ENCODE assay signal across 1 cellular context in the genomic region with DNA sequence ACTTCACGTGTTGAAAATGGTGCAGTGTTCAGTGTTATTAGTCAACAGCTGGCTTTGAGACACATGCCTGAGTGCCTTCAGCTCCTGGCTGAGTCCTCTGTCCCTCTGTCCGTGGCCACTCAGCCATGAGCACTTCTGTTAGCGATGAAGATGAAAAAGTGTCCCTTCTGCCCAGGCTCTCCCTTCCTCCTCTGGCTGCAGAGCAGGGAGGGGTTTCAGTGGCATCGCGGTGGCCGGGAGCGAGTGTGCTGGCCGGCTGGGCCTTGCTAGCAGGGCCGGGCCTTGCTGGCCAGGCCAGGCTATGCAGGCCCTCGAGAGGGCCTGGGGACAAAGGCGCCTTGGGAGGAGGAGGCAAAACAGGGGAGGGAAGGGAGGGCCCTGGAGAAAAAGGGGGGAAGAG.
TF ChIP-seq lines count a peak whose summit lies in the region.

No MANE protein-coding gene starts in this region.

TF ChIP-seq in GM23338, 12 proteins besides CTCF, POLR2A, EP300 and RAD21 (continued from another document):
- TF ChIP-seq ZNF462 (CRISPR knock-in tag; IDR thresholded peaks at IDR 0.05) (no peak), EZH2phosphoT487 (IDR thresholded peaks at IDR 0.05; ENCODE audit: unreplicated experiment) (no peak), POLR2AphosphoS5 (IDR thresholded peaks at IDR 0.05; ENCODE audit: low read depth) (no peak)
- TF ChIP-seq, protein P1, sequence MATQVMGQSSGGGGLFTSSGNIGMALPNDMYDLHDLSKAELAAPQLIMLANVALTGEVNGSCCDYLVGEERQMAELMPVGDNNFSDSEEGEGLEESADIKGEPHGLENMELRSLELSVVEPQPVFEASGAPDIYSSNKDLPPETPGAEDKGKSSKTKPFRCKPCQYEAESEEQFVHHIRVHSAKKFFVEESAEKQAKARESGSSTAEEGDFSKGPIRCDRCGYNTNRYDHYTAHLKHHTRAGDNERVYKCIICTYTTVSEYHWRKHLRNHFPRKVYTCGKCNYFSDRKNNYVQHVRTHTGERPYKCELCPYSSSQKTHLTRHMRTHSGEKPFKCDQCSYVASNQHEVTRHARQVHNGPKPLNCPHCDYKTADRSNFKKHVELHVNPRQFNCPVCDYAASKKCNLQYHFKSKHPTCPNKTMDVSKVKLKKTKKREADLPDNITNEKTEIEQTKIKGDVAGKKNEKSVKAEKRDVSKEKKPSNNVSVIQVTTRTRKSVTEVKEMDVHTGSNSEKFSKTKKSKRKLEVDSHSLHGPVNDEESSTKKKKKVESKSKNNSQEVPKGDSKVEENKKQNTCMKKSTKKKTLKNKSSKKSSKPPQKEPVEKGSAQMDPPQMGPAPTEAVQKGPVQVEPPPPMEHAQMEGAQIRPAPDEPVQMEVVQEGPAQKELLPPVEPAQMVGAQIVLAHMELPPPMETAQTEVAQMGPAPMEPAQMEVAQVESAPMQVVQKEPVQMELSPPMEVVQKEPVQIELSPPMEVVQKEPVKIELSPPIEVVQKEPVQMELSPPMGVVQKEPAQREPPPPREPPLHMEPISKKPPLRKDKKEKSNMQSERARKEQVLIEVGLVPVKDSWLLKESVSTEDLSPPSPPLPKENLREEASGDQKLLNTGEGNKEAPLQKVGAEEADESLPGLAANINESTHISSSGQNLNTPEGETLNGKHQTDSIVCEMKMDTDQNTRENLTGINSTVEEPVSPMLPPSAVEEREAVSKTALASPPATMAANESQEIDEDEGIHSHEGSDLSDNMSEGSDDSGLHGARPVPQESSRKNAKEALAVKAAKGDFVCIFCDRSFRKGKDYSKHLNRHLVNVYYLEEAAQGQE (IDR thresholded peaks at IDR 0.05; ENCODE audit: unreplicated experiment), result no peak
